18 cellular contexts compared by ENCODE assay signal in the genomic region with DNA sequence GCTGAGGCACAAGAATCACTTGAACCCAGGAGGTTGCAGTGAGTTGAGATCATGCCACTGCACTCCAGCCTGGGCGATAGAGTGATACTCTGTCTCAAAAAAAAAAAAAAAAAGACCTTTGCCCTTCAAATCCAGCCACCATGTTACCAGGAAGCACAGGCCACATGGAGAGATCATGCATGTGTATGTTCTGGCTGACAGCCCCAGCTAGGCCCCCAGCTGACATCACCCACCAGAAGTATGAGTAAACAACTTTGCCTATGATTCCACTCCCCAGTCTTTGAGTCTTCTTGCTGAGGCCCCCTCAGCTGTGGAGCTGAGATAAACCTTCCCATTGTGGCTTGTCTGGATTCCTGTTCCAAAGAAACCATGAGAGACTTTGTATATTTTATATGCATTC. TPM values are rescaled to one million over a fixed set of nuclear protein-coding genes. Genes with fewer than 3 reads are reported as not detected.
DNase-seq lines count a peak whose midpoint lies in the region; ATAC-seq, FAIRE-seq and TF ChIP-seq lines count a peak whose summit lies in the region.
"Had no signal": no experiment of that assay in that cellular context is flagged by ENCODE, and none has a peak within 500 bp of the region (broad histone marks: within the 10 kb centered on the region; RNA-seq: fewer than 3 reads in every experiment).

No MANE protein-coding gene starts in this region.

- no peaks in the 10 kb centered on the region for H3K9me3 ChIP-seq in astrocyte (ENCODE audit: insufficient read depth, low read depth, low read length)
- H3K9me3 ChIP-seq: gastrocnemius medialis, right atrium auricular region had no signal

- H3K4me3 ChIP-seq in astrocyte (ENCODE audit: insufficient read depth, low read depth, low read length) = no peak overlapping the region
- H3K4me3 ChIP-seq: gastrocnemius medialis, right atrium auricular region had no signal

- H3K79me2 ChIP-seq in astrocyte (ENCODE audit: insufficient read depth, low read length) = peaks cover 26% of the 10 kb centered on the region

- H3K27me3 Mint-ChIP-seq in activated CD8-positive, alpha-beta memory T cell treated with anti-CD3 and anti-CD28 coated beads, Interleukin-2, amount 10 ng/mL, durations not matched to agents 7 days and 5 days = no peaks in the 10 kb centered on the region
- no peaks in the 10 kb centered on the region for H3K27me3 Mint-ChIP-seq in astrocyte (ENCODE audit: low read depth, unreplicated experiment)
- peaks cover 4% of the 10 kb centered on the region for H3K27me3 Mint-ChIP-seq in nephron progenitor cell (ENCODE audit: low read depth, poor library complexity)

- no peak overlapping the region for H3K4me2 ChIP-seq in astrocyte (ENCODE audit: low read length)

- DNase-seq in activated CD8-positive, alpha-beta memory T cell treated with anti-CD3 and anti-CD28 coated beads, Interleukin-2, amount 10 ng/mL, durations not matched to agents 7 days and 5 days = no peak
- DNase-seq in activated CD8-positive, alpha-beta memory T cell treated with anti-CD3 and anti-CD28 coated beads for 24 hours = no peak
- DNase-seq in HuH-7 (ENCODE audit: low spot score) (peak; percentile 36), astrocyte (ENCODE audit: low read depth) (no peak), nephron progenitor cell (no peak), glomerular visceral epithelial cell (ENCODE audit: extremely low spot score) (no peak)
- no peak for DNase-seq in stimulated activated naive CD4-positive, alpha-beta T cell (lab: John Stamatoyannopoulos, UW)
- DNase-seq: ACHN; activated CD4-positive, alpha-beta T cell treated with anti-CD3 and anti-CD28 coated beads, Interleukin-2, amount 50 U/mL, for 4 hours; cortex of kidney; DMS79; gastrocnemius medialis; NCI-H1417 treated with DMSO at 0.1 percent for 48 hours; NCI-H82 had no signal

- FAIRE-seq in astrocyte (lab: Jason Lieb, UNC) = no peak
- FAIRE-seq: urothelium cell line had no signal

- no peak overlapping the region for H3K9ac ChIP-seq in astrocyte (ENCODE audit: low read length)

- H3K4me1 Mint-ChIP-seq in activated CD8-positive, alpha-beta memory T cell treated with anti-CD3 and anti-CD28 coated beads, Interleukin-2, amount 10 ng/mL, durations not matched to agents 7 days and 5 days = peaks cover 20% of the 10 kb centered on the region
- H3K4me1 Mint-ChIP-seq in astrocyte (ENCODE audit: low read depth, unreplicated experiment) (peaks cover 6% of the 10 kb centered on the region), nephron progenitor cell (peaks cover 20% of the 10 kb centered on the region)

- H3K27ac Mint-ChIP-seq in activated CD8-positive, alpha-beta memory T cell treated with anti-CD3 and anti-CD28 coated beads, Interleukin-2, amount 10 ng/mL, durations not matched to agents 7 days and 5 days = peak overlapping the region; percentile 69
- peak overlapping the region; percentile 31 for H3K27ac Mint-ChIP-seq in astrocyte (ENCODE audit: unreplicated experiment)
- peak overlapping the region; percentile 38 for H3K27ac Mint-ChIP-seq in nephron progenitor cell
- H3K27ac Mint-ChIP-seq: CD14-positive monocyte had no signal

- no peak overlapping the region for H2AFZ ChIP-seq in astrocyte (ENCODE audit: low read depth, low read length)

- CTCF ChIA-PET in activated CD8-positive, alpha-beta memory T cell treated with anti-CD3 and anti-CD28 coated beads, Interleukin-2, amount 10 ng/mL, durations not matched to agents 7 days and 5 days (lab: Charles Lee) = interaction anchor here (1.0 to 1.5 kb wide), 2 partner anchors 107 to 229 kb away, joined by 4 to 5 read pairs; partner anchors contain the start of gene NDUFAF3

- ATAC-seq in activated CD8-positive, alpha-beta memory T cell treated with anti-CD3 and anti-CD28 coated beads, Interleukin-2, amount 10 ng/mL, durations not matched to agents 7 days and 5 days = no peak
- no peak for ATAC-seq in GM18498 (IDR thresholded peaks at IDR 0.05; ENCODE audit: unreplicated experiment)
- ATAC-seq: gastrocnemius medialis had no signal

- H4K20me1 ChIP-seq in astrocyte (ENCODE audit: insufficient read depth, low read length) = peaks cover 12% of the 10 kb centered on the region

- no peaks in the 10 kb centered on the region for H3K27me3 ChIP-seq in astrocyte (ENCODE audit: insufficient read depth, low read length)
- H3K27me3 ChIP-seq: gastrocnemius medialis, right atrium auricular region had no signal

- H3K36me3 Mint-ChIP-seq in activated CD8-positive, alpha-beta memory T cell treated with anti-CD3 and anti-CD28 coated beads, Interleukin-2, amount 10 ng/mL, durations not matched to agents 7 days and 5 days = peaks cover 7% of the 10 kb centered on the region
- H3K36me3 Mint-ChIP-seq in astrocyte (ENCODE audit: low read depth, unreplicated experiment) (no peaks in the 10 kb centered on the region), nephron progenitor cell (ENCODE audit: low read depth) (no peaks in the 10 kb centered on the region)
- H3K36me3 Mint-ChIP-seq: CD14-positive monocyte had no signal

- no peak overlapping the region for H3K27ac ChIP-seq in astrocyte (ENCODE audit: low read depth, low read length)
- H3K27ac ChIP-seq: right atrium auricular region had no signal

- H3K4me3 Mint-ChIP-seq in activated CD8-positive, alpha-beta memory T cell treated with anti-CD3 and anti-CD28 coated beads, Interleukin-2, amount 10 ng/mL, durations not matched to agents 7 days and 5 days = no peak overlapping the region
- H3K4me3 Mint-ChIP-seq in astrocyte (ENCODE audit: unreplicated experiment) (no peak overlapping the region), nephron progenitor cell (no peak overlapping the region)
- H3K4me3 Mint-ChIP-seq: CD14-positive monocyte had no signal

- H3K9me3 Mint-ChIP-seq in activated CD8-positive, alpha-beta memory T cell treated with anti-CD3 and anti-CD28 coated beads, Interleukin-2, amount 10 ng/mL, durations not matched to agents 7 days and 5 days (ENCODE audit: low read depth) = no peaks in the 10 kb centered on the region
- H3K9me3 Mint-ChIP-seq in astrocyte (ENCODE audit: unreplicated experiment) (no peaks in the 10 kb centered on the region), nephron progenitor cell (no peaks in the 10 kb centered on the region)
- H3K9me3 Mint-ChIP-seq: CD14-positive monocyte had no signal

- H3K4me1 ChIP-seq in astrocyte (ENCODE audit: insufficient read depth, low read length) = peaks cover 8% of the 10 kb centered on the region

- H3K36me3 ChIP-seq in astrocyte (ENCODE audit: insufficient read depth, low read length) = no peaks in the 10 kb centered on the region
- H3K36me3 ChIP-seq: gastrocnemius medialis, right atrium auricular region had no signal

- TF ChIP-seq CTCF in astrocyte (IDR thresholded peaks at IDR 0.05; ENCODE audit: insufficient read depth, low read depth, low read length) (no peak), nephron progenitor cell (IDR thresholded peaks at IDR 0.05) (no peak)

RNA-seq across cellular contexts. Expression of gene ARIH2, which starts 3.3 kb away (rescaled TPM):
- 100 to 1,000 TPM; 118 to 156 TPM for total RNA-seq in activated CD8-positive, alpha-beta memory T cell treated with anti-CD3 and anti-CD28 coated beads, Interleukin-2, amount 10 ng/mL, durations not matched to agents 7 days and 5 days
- 93.6 and 94.6 TPM in 2 replicates for total RNA-seq in astrocyte

RNA-seq across cellular contexts. Expression of gene SLC25A20, which starts 16.6 kb away (rescaled TPM):
- total RNA-seq in activated CD8-positive, alpha-beta memory T cell treated with anti-CD3 and anti-CD28 coated beads, Interleukin-2, amount 10 ng/mL, durations not matched to agents 7 days and 5 days = 10 to 100 TPM; 26.7 to 35.6 TPM
- total RNA-seq in astrocyte = 25.0 and 27.3 TPM in 2 replicates
